Comparison of ENCODE assay signal across 1 cellular context in genomic region chr17:74235040-74235581, GRCh38.
TF ChIP-seq lines count a peak whose summit lies in the region.

No MANE protein-coding gene starts in this region.

TF ChIP-seq in K562, 482 proteins besides CTCF, POLR2A, EP300 and RAD21 (continued from another document):
- TF ChIP-seq RREB1 (CRISPR knock-in tag; IDR thresholded peaks at IDR 0.05) = 0 out of 2 replicates have a peak, but pooled peaks have one; percentile 39
- TF ChIP-seq ZBTB49 (CRISPR knock-in tag; IDR thresholded peaks at IDR 0.05; ENCODE audit: borderline replicate concordance) = no peak
- TF ChIP-seq ERF (CRISPR knock-in tag; IDR thresholded peaks at IDR 0.05) = 0 out of 2 replicates have a peak, but pooled peaks have one; percentile 66
- TF ChIP-seq MTA3 (IDR thresholded peaks at IDR 0.05; ENCODE audit: borderline replicate concordance) = 0 out of 2 replicates have a peak, but pooled peaks have one; percentile 32
- TF ChIP-seq GATA2 (CRISPR knock-in tag; IDR thresholded peaks at IDR 0.05) = peak; percentile 40; the same call in 1 of the 2 replicates
- 0 out of 2 replicates have a peak, but pooled peaks have one; percentile 69 for TF ChIP-seq ZNF75A (CRISPR knock-in tag; IDR thresholded peaks at IDR 0.05)
- TF ChIP-seq NR2F6 (CRISPR knock-in tag; IDR thresholded peaks at IDR 0.05) = no peak
- no peak for TF ChIP-seq XRCC4 (IDR thresholded peaks at IDR 0.05; ENCODE audit: extremely low read depth, insufficient read depth, insufficient read length)
- 0 out of 2 replicates have a peak, but pooled peaks have one; percentile 14 for TF ChIP-seq CTBP1 (IDR thresholded peaks at IDR 0.05; ENCODE audit: borderline replicate concordance)
- TF ChIP-seq ARID1B (IDR thresholded peaks at IDR 0.05) = peak; percentile 32; the same call in 1 of the 2 replicates
- no peak for TF ChIP-seq ZNF274 (IDR thresholded peaks at IDR 0.05; ENCODE audit: borderline replicate concordance, low read depth, low read length)
